9 cellular contexts compared by ENCODE assay signal in genomic region chr12:18969512-18969911, GRCh38.
"Had no signal": no experiment of that assay in that cellular context is flagged by ENCODE, and none has a peak within 500 bp of the region (broad histone marks: within the 10 kb centered on the region; RNA-seq: fewer than 3 reads in every experiment).

No MANE protein-coding gene starts in this region.

- FAIRE-seq: HTR-8/SVneo had no signal

- H3K36me3 ChIP-seq: HAP-1 had no signal

- H3K4me2 ChIP-seq: GM23338, KMS-11 had no signal

- H3K9ac ChIP-seq: KMS-11 had no signal

- H3K4me3 ChIP-seq: GM23338, HAP-1 had no signal

- DNase-seq: H7, HFFc6, Karpas-422, KBM-7 had no signal

- ATAC-seq: GM23338, HCT116 had no signal

- H3K27ac ChIP-seq: KMS-11 had no signal

- H2AFZ ChIP-seq: GM23338 had no signal

- H3K9me3 ChIP-seq: HAP-1 had no signal
